Comparison of ENCODE assay signal across 28 cellular contexts in genomic region chr1:230832466-230832865, GRCh38. TPM values are rescaled to one million over a fixed set of nuclear protein-coding genes. Genes with fewer than 3 reads are reported as not detected.
DNase-seq lines count a peak whose midpoint lies in the region; ATAC-seq and TF ChIP-seq lines count a peak whose summit lies in the region.
"Had no signal": no experiment of that assay in that cellular context is flagged by ENCODE, and none has a peak within 500 bp of the region (broad histone marks: within the 10 kb centered on the region; RNA-seq: fewer than 3 reads in every experiment).

No MANE protein-coding gene starts in this region.

- peaks cover 4% of the 10 kb centered on the region for H3K9me3 Mint-ChIP-seq in osteocyte (ENCODE audit: unreplicated experiment)
- H3K9me3 Mint-ChIP-seq: activated CD4-positive, alpha-beta T cell treated with anti-CD3 and anti-CD28 coated beads, Interleukin-2, amount 10 ng/mL, durations not matched to agents 7 days and 5 days; activated naive CD4-positive, alpha-beta T cell treated with anti-CD3 and anti-CD28 coated beads, Interleukin-2, amount 50 U/mL, for 24 hours; activated T-helper 1 cell treated with anti-CD3 and anti-CD28 coated beads, Interleukin-12 subunit alpha, Interleukin-12 subunit beta, Interleukin-2, Interleukin-4 antibody, amounts not matched to agents 30 ng/mL and 10 ng/mL and 1 ng/mL, durations not matched to agents 14 hours and 24 hours and 36 hours; T-helper 2 cell treated with Interferon-gamma antibody and Interleukin-4, amounts not matched to agents 5 μg/mL and 100 μg/mL, for 36 hours had no signal

- intact Hi-C loops in gastrocnemius medialis (cut with DNase I; ENCODE audit: low total_unique reads), result no loop called here

- H3K4me1 ChIP-seq in gastrocnemius medialis, result peaks cover 10 to 14% of the 10 kb centered on the region in 2 donors

- in situ Hi-C loops in gastrocnemius medialis (cut with MboI; ENCODE audit: low sequenced_read_pairs in 4 of 4), result no loop called here

- H3K9me3 ChIP-seq in gastrocnemius medialis, result no peaks in the 10 kb centered on the region
- H3K9me3 ChIP-seq: mucosa of descending colon, thyroid gland had no signal

- no peak overlapping the region for H3K4me3 ChIP-seq in epithelial cell of esophagus (ENCODE audit: low read length)
- H3K4me3 ChIP-seq in gastrocnemius medialis, result no peak overlapping the region
- H3K4me3 ChIP-seq: dorsolateral prefrontal cortex, mucosa of descending colon, thyroid gland had no signal

- H3K4me1 Mint-ChIP-seq in osteocyte (ENCODE audit: unreplicated experiment), result peaks cover 38% of the 10 kb centered on the region
- H3K4me1 Mint-ChIP-seq: activated CD4-positive, alpha-beta T cell treated with anti-CD3 and anti-CD28 coated beads, Interleukin-2, amount 10 ng/mL, durations not matched to agents 7 days and 5 days; activated naive CD4-positive, alpha-beta T cell treated with anti-CD3 and anti-CD28 coated beads, Interleukin-2, amount 50 U/mL, for 24 hours; CD4-positive, CD25-positive, alpha-beta regulatory T cell; stimulated activated naive CD8-positive, alpha-beta T cell treated with anti-CD3 and anti-CD28 coated beads, Interleukin-15, amount 100 ng/mL, for 72 hours had no signal

- H3K27me3 Mint-ChIP-seq in osteocyte (ENCODE audit: unreplicated experiment), result no peaks in the 10 kb centered on the region
- H3K27me3 Mint-ChIP-seq: stimulated activated naive CD8-positive, alpha-beta T cell treated with anti-CD3 and anti-CD28 coated beads, Interleukin-15, amount 100 ng/mL, for 72 hours had no signal

- no peak overlapping the region for H3K27ac Mint-ChIP-seq in osteocyte (ENCODE audit: unreplicated experiment)
- H3K27ac Mint-ChIP-seq: activated CD4-positive, alpha-beta T cell treated with anti-CD3 and anti-CD28 coated beads, Interleukin-2, amount 10 ng/mL, durations not matched to agents 7 days and 5 days; activated naive CD4-positive, alpha-beta T cell treated with anti-CD3 and anti-CD28 coated beads, Interleukin-2, amount 50 U/mL, for 24 hours; activated T-helper 1 cell treated with anti-CD3 and anti-CD28 coated beads, Interleukin-12 subunit alpha, Interleukin-12 subunit beta, Interleukin-2, Interleukin-4 antibody, amounts not matched to agents 30 ng/mL and 10 ng/mL and 1 ng/mL, durations not matched to agents 14 hours and 24 hours and 36 hours; CD4-positive, CD25-positive, alpha-beta regulatory T cell; stimulated activated naive CD8-positive, alpha-beta T cell treated with anti-CD3 and anti-CD28 coated beads, Interleukin-15, amount 100 ng/mL, for 72 hours; T-helper 2 cell treated with Interferon-gamma antibody and Interleukin-4, amounts not matched to agents 5 μg/mL and 100 μg/mL, for 36 hours had no signal

- ATAC-seq in HG03196 (IDR thresholded peaks at IDR 0.05; ENCODE audit: unreplicated experiment) (no peak), gastrocnemius medialis (no peak)
- ATAC-seq: HepG2; mucosa of descending colon; sciatic nerve; stimulated activated naive CD8-positive, alpha-beta T cell treated with anti-CD3 and anti-CD28 coated beads, Interleukin-15, amount 100 ng/mL, for 72 hours had no signal

- peaks cover 21% of the 10 kb centered on the region for H3K36me3 Mint-ChIP-seq in osteocyte (ENCODE audit: unreplicated experiment)
- H3K36me3 Mint-ChIP-seq: CD4-positive, CD25-positive, alpha-beta regulatory T cell had no signal

- H3K27ac ChIP-seq in gastrocnemius medialis, result no peak overlapping the region
- H3K27ac ChIP-seq: HL-60, thyroid gland, WERI-Rb-1 had no signal

- peaks cover 0 to 7% of the 10 kb centered on the region in 2 donors for H3K36me3 ChIP-seq in gastrocnemius medialis
- H3K36me3 ChIP-seq: thyroid gland, WERI-Rb-1 had no signal

- H3K27me3 ChIP-seq in gastrocnemius medialis, result no peaks in the 10 kb centered on the region
- H3K27me3 ChIP-seq: dorsolateral prefrontal cortex, thyroid gland had no signal

- H3K4me3 Mint-ChIP-seq in osteocyte (ENCODE audit: unreplicated experiment), result no peak overlapping the region
- H3K4me3 Mint-ChIP-seq: activated CD4-positive, alpha-beta T cell treated with anti-CD3 and anti-CD28 coated beads, Interleukin-2, amount 10 ng/mL, durations not matched to agents 7 days and 5 days; activated naive CD4-positive, alpha-beta T cell treated with anti-CD3 and anti-CD28 coated beads, Interleukin-2, amount 50 U/mL, for 24 hours; activated T-helper 1 cell treated with anti-CD3 and anti-CD28 coated beads, Interleukin-12 subunit alpha, Interleukin-12 subunit beta, Interleukin-2, Interleukin-4 antibody, amounts not matched to agents 30 ng/mL and 10 ng/mL and 1 ng/mL, durations not matched to agents 14 hours and 24 hours and 36 hours; CD4-positive, CD25-positive, alpha-beta regulatory T cell; stimulated activated naive CD8-positive, alpha-beta T cell treated with anti-CD3 and anti-CD28 coated beads, Interleukin-15, amount 100 ng/mL, for 72 hours; T-helper 2 cell treated with Interferon-gamma antibody and Interleukin-4, amounts not matched to agents 5 μg/mL and 100 μg/mL, for 36 hours had no signal

- no peak for TF ChIP-seq POLR2A in gastrocnemius medialis (IDR thresholded peaks at IDR 0.05)

- DNase-seq in EL, result peak; percentile 30
- peak; percentile 4 for DNase-seq in RKO (ENCODE audit: low spot score)
- DNase-seq in epithelial cell of esophagus (ENCODE audit: low read depth), result peak; percentile 36
- DNase-seq in osteocyte (ENCODE audit: extremely low spot score, unreplicated experiment), result peak; percentile 5
- DNase-seq in gastrocnemius medialis, result no peak
- no peak for DNase-seq in germinal center (ENCODE audit: low spot score)
- DNase-seq: activated CD4-positive, alpha-beta T cell treated with anti-CD3 and anti-CD28 coated beads, Interleukin-2, amount 10 ng/mL, durations not matched to agents 7 days and 5 days; aorta; CD4-positive, CD25-positive, alpha-beta regulatory T cell; central memory CD4-positive, alpha-beta T cell; DMS 273 treated with DMSO at 0.1 percent for 48 hours; dorsolateral prefrontal cortex; GOT3; mucosa of descending colon; NCI-H1105; NCI-H2029; NCI-H2227 treated with DMSO at 0.1 percent for 48 hours; NCI-H69; stimulated activated naive CD8-positive, alpha-beta T cell treated with anti-CD3 and anti-CD28 coated beads, Interleukin-15, amount 100 ng/mL, for 72 hours; thyroid gland had no signal

- TF ChIP-seq CTCF in epithelial cell of esophagus (IDR thresholded peaks at IDR 0.05; ENCODE audit: insufficient read depth, low read depth, low read length, missing control alignments) (no peak), osteocyte (IDR thresholded peaks at IDR 0.05) (no peak), gastrocnemius medialis (IDR thresholded peaks at IDR 0.05 in 4 of 5, conservative IDR thresholded peaks at IDR 0.05 in 1 of 5) (no peak)

RNA-seq across cellular contexts. Expression of gene C1orf198, which starts 35.9 kb away (rescaled TPM):
- total RNA-seq in osteocyte (274 and 281 TPM in 2 replicates), gastrocnemius medialis (100 to 1,000 TPM; 281 to 590 (median 339) TPM)

Comparison
In these comparisons a context has a peak if more than half of its experiments do, and no peak if none do; other contexts are left out.
1. DNase-seq: peak in EL (single experiment), RKO (single experiment), epithelial cell of esophagus (single experiment) and osteocyte (single experiment); none in gastrocnemius medialis (0 of 2) and germinal center (single experiment).